14 cellular contexts compared by ENCODE assay signal in genomic region chr7:17617857-17618651, GRCh38.
DNase-seq lines count a peak whose midpoint lies in the region; ATAC-seq, FAIRE-seq and TF ChIP-seq lines count a peak whose summit lies in the region.
"Had no signal": no experiment of that assay in that cellular context is flagged by ENCODE, and none has a peak within 500 bp of the region (broad histone marks: within the 10 kb centered on the region; RNA-seq: fewer than 3 reads in every experiment).

No MANE protein-coding gene starts in this region.

- H4K20me1 ChIP-seq in GM23248 (ENCODE audit: insufficient read depth) = no peaks in the 10 kb centered on the region

- no peaks in the 10 kb centered on the region for H3F3A ChIP-seq in GM23248 (ENCODE audit: insufficient read depth)

- H3K4me3 ChIP-seq in GM23248 (no peak overlapping the region), liver (ENCODE audit: low read depth in 1 of 3, low read length in 3 of 3) (peak overlapping the region; percentile 45 to 49 (median 46)), aorta (ENCODE audit: low read length in 2 of 2) (no peak overlapping the region)

- H3K9ac ChIP-seq in GM23248 (no peak overlapping the region), liver (ENCODE audit: low read depth in 1 of 2, low read length in 2 of 2) (peak overlapping the region; percentile 17 to 91)

- H2AFZ ChIP-seq in GM23248 = 0 out of 2 replicates have a peak overlapping the region, but pooled peaks have one; percentile 14

- no peak overlapping the region for H3K4me2 ChIP-seq in GM23248 (ENCODE audit: unreplicated experiment)

- no peaks in the 10 kb centered on the region for H3K36me3 Mint-ChIP-seq in stimulated activated memory B cell treated with anti-CD40 and anti-IgM and Interleukin-4, amounts not matched to agents 10 μg/mL and 1 μg/mL and 100 μg/mL, for 72 hours
- no peaks in the 10 kb centered on the region for H3K36me3 Mint-ChIP-seq in activated T-helper 2 cell treated with anti-CD3 and anti-CD28 coated beads, Interferon-gamma antibody, Interleukin-2, Interleukin-4, amounts not matched to agents 10 μg/mL and 5 μg/mL and 100 μg/mL, durations not matched to agents 14 hours and 24 hours and 36 hours (ENCODE audit: low read depth)
- H3K36me3 Mint-ChIP-seq: CD14-positive monocyte had no signal

- no peak for TF ChIP-seq POLR2A in GM12891 (IDR thresholded peaks at IDR 0.05; ENCODE audit: low read depth, low read length)

- in situ Hi-C loops in GM23248 (cut with MboI) = no loop called here

- ATAC-seq in stimulated activated memory B cell treated with anti-CD40 and anti-IgM and Interleukin-4, amounts not matched to agents 10 μg/mL and 1 μg/mL and 100 μg/mL, for 72 hours = peak; percentile 7
- no peak for ATAC-seq in aorta (ENCODE audit: low FRiP score)
- ATAC-seq in GM19467 (IDR thresholded peaks at IDR 0.05; ENCODE audit: unreplicated experiment) = no peak
- ATAC-seq: Right ventricle myocardium inferior had no signal

- H3K9me2 ChIP-seq in GM23248 (ENCODE audit: insufficient read depth) = no peaks in the 10 kb centered on the region

- DNase-seq in GM23248 (no peak), aorta (no peak), GM12891 (ENCODE audit: insufficient read length, low spot score) (no peak)
- no peak for DNase-seq in activated T-helper 2 cell treated with anti-CD3 and anti-CD28 coated beads, Interferon-gamma antibody, Interleukin-2, Interleukin-4, amounts not matched to agents 10 μg/mL and 5 μg/mL and 100 μg/mL, durations not matched to agents 14 hours and 24 hours and 36 hours (ENCODE audit: low spot score)
- DNase-seq: COR-L47, KG1, NCI-H1092 treated with DMSO at 0.1 percent for 48 hours, NCI-H187 had no signal

- no peaks in the 10 kb centered on the region for H3K79me2 ChIP-seq in GM23248 (ENCODE audit: insufficient read depth)

- TF ChIP-seq CTCF in VCaP (conservative IDR thresholded peaks at IDR 0.05) (no peak), liver (IDR thresholded peaks at IDR 0.05; ENCODE audit: low read depth, low read length, missing input control) (no peak)

- FAIRE-seq in GM12891 (lab: Jason Lieb, UNC) = no peak

- H3K4me1 Mint-ChIP-seq in stimulated activated memory B cell treated with anti-CD40 and anti-IgM and Interleukin-4, amounts not matched to agents 10 μg/mL and 1 μg/mL and 100 μg/mL, for 72 hours = no peaks in the 10 kb centered on the region
- no peaks in the 10 kb centered on the region for H3K4me1 Mint-ChIP-seq in activated T-helper 2 cell treated with anti-CD3 and anti-CD28 coated beads, Interferon-gamma antibody, Interleukin-2, Interleukin-4, amounts not matched to agents 10 μg/mL and 5 μg/mL and 100 μg/mL, durations not matched to agents 14 hours and 24 hours and 36 hours (ENCODE audit: low read depth)
- H3K4me1 Mint-ChIP-seq: CD14-positive monocyte had no signal

- no peaks in the 10 kb centered on the region for H3K9me3 Mint-ChIP-seq in stimulated activated memory B cell treated with anti-CD40 and anti-IgM and Interleukin-4, amounts not matched to agents 10 μg/mL and 1 μg/mL and 100 μg/mL, for 72 hours
- no peaks in the 10 kb centered on the region for H3K9me3 Mint-ChIP-seq in activated T-helper 2 cell treated with anti-CD3 and anti-CD28 coated beads, Interferon-gamma antibody, Interleukin-2, Interleukin-4, amounts not matched to agents 10 μg/mL and 5 μg/mL and 100 μg/mL, durations not matched to agents 14 hours and 24 hours and 36 hours

- H3K4me3 Mint-ChIP-seq in stimulated activated memory B cell treated with anti-CD40 and anti-IgM and Interleukin-4, amounts not matched to agents 10 μg/mL and 1 μg/mL and 100 μg/mL, for 72 hours = no peak overlapping the region
- H3K4me3 Mint-ChIP-seq in activated T-helper 2 cell treated with anti-CD3 and anti-CD28 coated beads, Interferon-gamma antibody, Interleukin-2, Interleukin-4, amounts not matched to agents 10 μg/mL and 5 μg/mL and 100 μg/mL, durations not matched to agents 14 hours and 24 hours and 36 hours (ENCODE audit: low read depth) = no peak overlapping the region
- H3K4me3 Mint-ChIP-seq: CD14-positive monocyte had no signal

- H3K27me3 ChIP-seq in GM23248 (replicated peaks; ENCODE audit: insufficient read depth) (no peaks in the 10 kb centered on the region), liver (ENCODE audit: control insufficient read depth in 4 of 4, insufficient read depth in 4 of 4, low read length in 3 of 4) (no peaks in the 10 kb centered on the region), aorta (ENCODE audit: control insufficient read depth in 1 of 2, insufficient read depth in 2 of 2, low read length in 1 of 2) (no peaks in the 10 kb centered on the region)

- TF ChIP-seq RAD21 in liver (IDR thresholded peaks at IDR 0.05) = no peak

- H3K9me3 ChIP-seq in GM23248 (ENCODE audit: low read depth) = no peaks in the 10 kb centered on the region
- H3K9me3 ChIP-seq in liver (ENCODE audit: control insufficient read depth in 4 of 4, low read length in 3 of 4) = no peaks in the 10 kb centered on the region
- H3K9me3 ChIP-seq in aorta (ENCODE audit: control insufficient read depth, low read length) = no peaks in the 10 kb centered on the region

- no peak overlapping the region for H3K27ac Mint-ChIP-seq in stimulated activated memory B cell treated with anti-CD40 and anti-IgM and Interleukin-4, amounts not matched to agents 10 μg/mL and 1 μg/mL and 100 μg/mL, for 72 hours
- H3K27ac Mint-ChIP-seq in activated T-helper 2 cell treated with anti-CD3 and anti-CD28 coated beads, Interferon-gamma antibody, Interleukin-2, Interleukin-4, amounts not matched to agents 10 μg/mL and 5 μg/mL and 100 μg/mL, durations not matched to agents 14 hours and 24 hours and 36 hours = no peak overlapping the region

- no peaks in the 10 kb centered on the region for H3K27me3 Mint-ChIP-seq in stimulated activated memory B cell treated with anti-CD40 and anti-IgM and Interleukin-4, amounts not matched to agents 10 μg/mL and 1 μg/mL and 100 μg/mL, for 72 hours
- H3K27me3 Mint-ChIP-seq in activated T-helper 2 cell treated with anti-CD3 and anti-CD28 coated beads, Interferon-gamma antibody, Interleukin-2, Interleukin-4, amounts not matched to agents 10 μg/mL and 5 μg/mL and 100 μg/mL, durations not matched to agents 14 hours and 24 hours and 36 hours (ENCODE audit: low read depth) = peaks cover under 1% of the 10 kb centered on the region

- no peaks in the 10 kb centered on the region for H3K36me3 ChIP-seq in GM23248 (ENCODE audit: low read depth)
- no peaks in the 10 kb centered on the region for H3K36me3 ChIP-seq in liver (ENCODE audit: control insufficient read depth in 4 of 4, insufficient read depth in 3 of 4, low read depth in 1 of 4, low read length in 3 of 4)
- H3K36me3 ChIP-seq in aorta (ENCODE audit: control insufficient read depth in 1 of 2, insufficient read depth in 2 of 2, low read length in 1 of 2) = no peaks in the 10 kb centered on the region

- no peaks in the 10 kb centered on the region for H3K4me1 ChIP-seq in GM23248 (ENCODE audit: insufficient read depth)
- peaks cover 3 to 26% (median 10%) of the 10 kb centered on the region in 4 donors for H3K4me1 ChIP-seq in liver (ENCODE audit: control insufficient read depth in 4 of 4, insufficient read depth in 4 of 4, low read length in 3 of 4)
- no peaks in the 10 kb centered on the region for H3K4me1 ChIP-seq in aorta (ENCODE audit: control insufficient read depth in 1 of 2, insufficient read depth in 2 of 2, low read length in 2 of 2)

- intact Hi-C loops in aorta (cut with DNase I) = no loop called here
- intact Hi-C loops in activated T-helper 2 cell treated with anti-CD3 and anti-CD28 coated beads, Interferon-gamma antibody, Interleukin-2, Interleukin-4, amounts not matched to agents 10 μg/mL and 5 μg/mL and 100 μg/mL, durations not matched to agents 14 hours and 24 hours and 36 hours (cut with micrococcal nuclease) = no loop called here

- no peak overlapping the region for H3K27ac ChIP-seq in GM23248
- H3K27ac ChIP-seq in VCaP = peak overlapping the region; percentile 69
- peak overlapping the region; percentile 75 to 82 for H3K27ac ChIP-seq in liver (ENCODE audit: low read depth in 1 of 2, low read length in 2 of 2)
- H3K27ac ChIP-seq in aorta (ENCODE audit: low read depth in 1 of 2, low read length in 2 of 2) = no peak overlapping the region

- WGBS in GM23248 (ENCODE audit: low coverage in 1 of 2, low lambda C conversion rate in 2 of 2, missing lambda C conversion rate in 2 of 2), 2 experiments = 86% methylated on average over 11 of the region's 11 CpGs
- WGBS in liver = 49% methylated on average over 11 of the region's 11 CpGs
- 78 to 83% methylated on average over 11 of the region's 11 CpGs for WGBS in aorta, 2 donors

TF ChIP-seq in liver, 16 proteins besides CTCF, POLR2A, EP300 and RAD21 (continues in another document):
- TF ChIP-seq SP1 (IDR thresholded peaks at IDR 0.05) (no peak), FOXA1 (IDR thresholded peaks at IDR 0.05) (no peak)
- TF ChIP-seq, protein P1, sequence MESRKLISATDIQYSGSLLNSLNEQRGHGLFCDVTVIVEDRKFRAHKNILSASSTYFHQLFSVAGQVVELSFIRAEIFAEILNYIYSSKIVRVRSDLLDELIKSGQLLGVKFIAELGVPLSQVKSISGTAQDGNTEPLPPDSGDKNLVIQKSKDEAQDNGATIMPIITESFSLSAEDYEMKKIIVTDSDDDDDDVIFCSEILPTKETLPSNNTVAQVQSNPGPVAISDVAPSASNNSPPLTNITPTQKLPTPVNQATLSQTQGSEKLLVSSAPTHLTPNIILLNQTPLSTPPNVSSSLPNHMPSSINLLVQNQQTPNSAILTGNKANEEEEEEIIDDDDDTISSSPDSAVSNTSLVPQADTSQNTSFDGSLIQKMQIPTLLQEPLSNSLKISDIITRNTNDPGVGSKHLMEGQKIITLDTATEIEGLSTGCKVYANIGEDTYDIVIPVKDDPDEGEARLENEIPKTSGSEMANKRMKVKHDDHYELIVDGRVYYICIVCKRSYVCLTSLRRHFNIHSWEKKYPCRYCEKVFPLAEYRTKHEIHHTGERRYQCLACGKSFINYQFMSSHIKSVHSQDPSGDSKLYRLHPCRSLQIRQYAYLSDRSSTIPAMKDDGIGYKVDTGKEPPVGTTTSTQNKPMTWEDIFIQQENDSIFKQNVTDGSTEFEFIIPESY (IDR thresholded peaks at IDR 0.05) = no peak

TF ChIP-seq in GM12891, 5 proteins besides CTCF, POLR2A, EP300 and RAD21:
- TF ChIP-seq TAF1 (IDR thresholded peaks at IDR 0.05; ENCODE audit: low read depth, low read length) = no peak

Comparison
In these comparisons a context has a peak if more than half of its experiments do, and no peak if none do; other contexts are left out.
1. H3K27ac ChIP-seq: peak in VCaP (single experiment) and liver (2 of 2); none in GM23248 (single experiment) and aorta (0 of 2).
2. H3K4me3 ChIP-seq: peak in liver (3 of 3); none in GM23248 (single experiment) and aorta (0 of 2).